ENCODE assay signal across 1 cellular context in genomic region chr10:76461024-76461423, GRCh38.
TF ChIP-seq lines count a peak whose summit lies in the region.

No MANE protein-coding gene starts in this region.

TF ChIP-seq in HepG2, 621 proteins besides CTCF, POLR2A, EP300 and RAD21 (continued from another document):
- TF ChIP-seq ARID5B (CRISPR knock-in tag; IDR thresholded peaks at IDR 0.05), result 0 out of 2 replicates have a peak, but pooled peaks have one; percentile 33
- TF ChIP-seq, protein P1, sequence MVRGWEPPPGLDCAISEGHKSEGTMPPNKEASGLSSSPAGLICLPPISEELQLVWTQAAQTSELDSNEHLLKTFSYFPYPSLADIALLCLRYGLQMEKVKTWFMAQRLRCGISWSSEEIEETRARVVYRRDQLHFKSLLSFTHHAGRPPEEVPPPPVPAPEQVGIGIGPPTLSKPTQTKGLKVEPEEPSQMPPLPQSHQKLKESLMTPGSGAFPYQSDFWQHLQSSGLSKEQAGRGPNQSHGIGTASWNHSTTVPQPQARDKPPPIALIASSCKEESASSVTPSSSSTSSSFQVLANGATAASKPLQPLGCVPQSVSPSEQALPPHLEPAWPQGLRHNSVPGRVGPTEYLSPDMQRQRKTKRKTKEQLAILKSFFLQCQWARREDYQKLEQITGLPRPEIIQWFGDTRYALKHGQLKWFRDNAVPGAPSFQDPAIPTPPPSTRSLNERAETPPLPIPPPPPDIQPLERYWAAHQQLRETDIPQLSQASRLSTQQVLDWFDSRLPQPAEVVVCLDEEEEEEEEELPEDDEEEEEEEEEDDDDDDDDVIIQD (CRISPR knock-in tag; IDR thresholded peaks at IDR 0.05; ENCODE audit: low read depth), result 0 out of 2 replicates have a peak, but pooled peaks have one; percentile 13
- no peak for TF ChIP-seq ZNF136 (CRISPR knock-in tag; IDR thresholded peaks at IDR 0.05; ENCODE audit: low read depth)
- peak; percentile 41; the same call in 1 of the 2 replicates for TF ChIP-seq HNF4A (CRISPR knock-in tag; IDR thresholded peaks at IDR 0.05)
